In genomic region chr1:110513511-110513910, GRCh38 we compare ENCODE assay signal across 1 cellular context.
TF ChIP-seq lines count a peak whose summit lies in the region.

No MANE protein-coding gene starts in this region.

TF ChIP-seq in HCT116, 20 proteins besides CTCF, POLR2A, EP300 and RAD21 (continued from another document):
- TF ChIP-seq ELF1 (IDR thresholded peaks at IDR 0.05; ENCODE audit: borderline replicate concordance, low read depth) (no peak), ZNF274 (IDR thresholded peaks at IDR 0.05; ENCODE audit: low read depth, low read length) (no peak), EZH2phosphoT487 (IDR thresholded peaks at IDR 0.05; ENCODE audit: borderline replicate concordance) (no peak), REST (IDR thresholded peaks at IDR 0.05; ENCODE audit: low read depth) (no peak), POLR2AphosphoS5 (IDR thresholded peaks at IDR 0.05; ENCODE audit: low read depth, low read length) (no peak), EGR1 (IDR thresholded peaks at IDR 0.05; ENCODE audit: low read depth) (no peak)
